8 cellular contexts compared by ENCODE assay signal in genomic region chr14:30560581-30560980, GRCh38. TPM values are rescaled to one million over a fixed set of nuclear protein-coding genes. Genes with fewer than 3 reads are reported as not detected.
A peak's percentile ranks its signal among the peaks of the same experiment; 100 is the strongest.
DNase-seq lines count a peak whose midpoint lies in the region; ATAC-seq and TF ChIP-seq lines count a peak whose summit lies in the region.
"Had no signal": no experiment of that assay in that cellular context is flagged by ENCODE, and none has a peak within 500 bp of the region (broad histone marks: within the 10 kb centered on the region; RNA-seq: fewer than 3 reads in every experiment).

No MANE protein-coding gene starts in this region.

- H3K4me3 Mint-ChIP-seq in neural crest cell, result peak overlapping the region; percentile 84

- no peaks in the 10 kb centered on the region for H3K27me3 Mint-ChIP-seq in neural crest cell (ENCODE audit: low read depth)

- 0 out of 2 replicates have a peak, but pooled peaks cover 3% of the 10 kb centered on the region for H3K36me3 ChIP-seq in ES-I3 (ENCODE audit: insufficient read depth, low read length)

- peaks cover 21% of the 10 kb centered on the region for H3K36me3 Mint-ChIP-seq in neural crest cell (ENCODE audit: low read depth)

- no peaks in the 10 kb centered on the region for H3K9me3 ChIP-seq in ES-I3 (ENCODE audit: control insufficient read depth, insufficient read depth, low read length)

- peak overlapping the region; percentile 94 for H3K4me3 ChIP-seq in NB4 (ENCODE audit: low read depth, low read length)
- H3K4me3 ChIP-seq in choroid plexus epithelial cell (ENCODE audit: low read depth, low read length), result peak overlapping the region; percentile 94

- peaks cover 32% of the 10 kb centered on the region for H3K4me1 Mint-ChIP-seq in neural crest cell

- TF ChIP-seq CTCF in NB4 (IDR thresholded peaks at IDR 0.05; ENCODE audit: low read depth, low read length) (no peak), choroid plexus epithelial cell (conservative IDR thresholded peaks at IDR 0.05; ENCODE audit: low read depth, low read length) (no peak), neural crest cell (conservative IDR thresholded peaks at IDR 0.05) (no peak)

- peaks cover 8% of the 10 kb centered on the region; the same call in 1 of the 2 replicates for H3K4me1 ChIP-seq in ES-I3 (ENCODE audit: insufficient read depth, low read length)

- TF ChIP-seq POLR2A in NB4 (IDR thresholded peaks at IDR 0.05; ENCODE audit: extremely low read depth, insufficient read length), result no peak

- ATAC-seq in HG03139 (IDR thresholded peaks at IDR 0.05; ENCODE audit: unreplicated experiment), result no peak
- ATAC-seq in GM18519 (IDR thresholded peaks at IDR 0.05; ENCODE audit: low FRiP score, unreplicated experiment), result no peak
- no peak for ATAC-seq in HG02870 (IDR thresholded peaks at IDR 0.05; ENCODE audit: unreplicated experiment)

- no peak for DNase-seq in NB4 (ENCODE audit: low read depth)
- no peak for DNase-seq in choroid plexus epithelial cell (ENCODE audit: low read depth)
- no peak for DNase-seq in neural crest cell (ENCODE audit: low read depth, low spot score)
- DNase-seq: amygdala had no signal

- peak overlapping the region; percentile 99; the same call in 1 of the 2 replicates for H3K9ac ChIP-seq in ES-I3 (ENCODE audit: low read depth, low read length)

- peaks cover 4% of the 10 kb centered on the region for H3K9me3 Mint-ChIP-seq in neural crest cell

- no peak overlapping the region for H3K27ac Mint-ChIP-seq in neural crest cell (ENCODE audit: unreplicated experiment)

RNA-seq across cellular contexts. Expression of gene G2E3, which starts 1.6 kb away (rescaled TPM):
- 46.5 and 47.3 TPM in 2 replicates for total RNA-seq in neural crest cell
